1 cellular context compared by ENCODE assay signal in genomic region chr12:57085999-57086950, GRCh38.
A peak's percentile ranks its signal among the peaks of the same experiment; 100 is the strongest.
TF ChIP-seq lines count a peak whose summit lies in the region.

No MANE protein-coding gene starts in this region.

TF ChIP-seq in H1, 55 proteins besides CTCF, POLR2A, EP300 and RAD21:
- TF ChIP-seq EZH2 (IDR thresholded peaks at IDR 0.05; ENCODE audit: low read depth, low read length, severe bottlenecking) (no peak), BACH1 (IDR thresholded peaks at IDR 0.05; ENCODE audit: low read length) (no peak), GTF2F1 (IDR thresholded peaks at IDR 0.05; ENCODE audit: borderline replicate concordance, low read depth, low read length) (no peak), SP1 (IDR thresholded peaks at IDR 0.05; ENCODE audit: low read depth, low read length) (peak; percentile 31; the same call in 1 of the 2 replicates), POU5F1 (IDR thresholded peaks at IDR 0.05; ENCODE audit: low read depth, low read length) (no peak), JUND (IDR thresholded peaks at IDR 0.05; ENCODE audit: low read length) (no peak), EGR1 (IDR thresholded peaks at IDR 0.05; ENCODE audit: borderline replicate concordance, low read depth, low read length) (peak; percentile 89), RXRA (IDR thresholded peaks at IDR 0.05; ENCODE audit: insufficient read depth, low read depth, low read length) (no peak), MAX (IDR thresholded peaks at IDR 0.05) (peak; percentile 95), CBX5 (IDR thresholded peaks at IDR 0.05; ENCODE audit: low read depth, low read length) (no peak), SIN3A (conservative IDR thresholded peaks at IDR 0.05 in 1 of 2, IDR thresholded peaks at IDR 0.05 in 1 of 2; ENCODE audit: low read depth in 1 of 2, low read length in 2 of 2) (0 out of 4 replicates have a peak, but pooled peaks of 1 of the 2 experiments have one; percentile 38), ATF2 (IDR thresholded peaks at IDR 0.05; ENCODE audit: low read length) (no peak), RBBP5 (IDR thresholded peaks at IDR 0.05; ENCODE audit: borderline replicate concordance, low read depth, low read length) (peak; percentile 44; the same call in 1 of the 2 replicates), SP4 (IDR thresholded peaks at IDR 0.05; ENCODE audit: low read length) (peak; percentile 62; the same call in 1 of the 2 replicates), KDM5A (IDR thresholded peaks at IDR 0.05; ENCODE audit: low read length) (no peak), NRF1 (IDR thresholded peaks at IDR 0.05; ENCODE audit: low read depth, low read length) (no peak), PHF8 (conservative IDR thresholded peaks at IDR 0.05; ENCODE audit: low read depth, low read length) (no peak), JUN (IDR thresholded peaks at IDR 0.05; ENCODE audit: low read depth, low read length) (no peak), TAF7 (optimal IDR thresholded peaks at IDR 0.05; ENCODE audit: borderline replicate concordance, low read depth, low read length) (no peak), USF2 (IDR thresholded peaks at IDR 0.05; ENCODE audit: low read length) (no peak), MAFK (IDR thresholded peaks at IDR 0.05; ENCODE audit: low read depth, low read length) (no peak), YY1 (IDR thresholded peaks at IDR 0.05; ENCODE audit: low read depth, low read length) (no peak), SIRT6 (IDR thresholded peaks at IDR 0.05; ENCODE audit: low read length) (no peak), CHD1 (IDR thresholded peaks at IDR 0.05; ENCODE audit: low read depth, low read length) (no peak), SP2 (IDR thresholded peaks at IDR 0.05; ENCODE audit: low read length) (no peak), ZNF274 (IDR thresholded peaks at IDR 0.05; ENCODE audit: borderline replicate concordance, extremely low read depth, low read length) (no peak), TAF1 (IDR thresholded peaks at IDR 0.05; ENCODE audit: low read depth, low read length) (peak; percentile 13; the same call in 1 of the 2 replicates), KDM4A (IDR thresholded peaks at IDR 0.05; ENCODE audit: low read depth, low read length, severe bottlenecking) (no peak), RFX5 (IDR thresholded peaks at IDR 0.05; ENCODE audit: borderline replicate concordance, low read depth, low read length) (no peak), RNF2 (IDR thresholded peaks at IDR 0.05; ENCODE audit: borderline replicate concordance, low read depth, low read length, missing control alignments, poor library complexity, severe bottlenecking) (no peak), HDAC2 (IDR thresholded peaks at IDR 0.05; ENCODE audit: borderline replicate concordance in 1 of 2, low read depth in 2 of 2, low read length in 2 of 2) (peak in 1 of 2 experiments; percentile 24; a peak in 1 of 4 replicates), SRF (IDR thresholded peaks at IDR 0.05; ENCODE audit: low read depth, low read length) (no peak), CTBP2 (IDR thresholded peaks at IDR 0.05; ENCODE audit: borderline replicate concordance, insufficient read depth, insufficient read length, low read length) (no peak), FOSL1 (IDR thresholded peaks at IDR 0.05; ENCODE audit: insufficient read depth, low read depth, low read length) (no peak), SAP30 (IDR thresholded peaks at IDR 0.05; ENCODE audit: insufficient read depth, insufficient replicate concordance, low read length) (no peak), POLR2AphosphoS5 (IDR thresholded peaks at IDR 0.05; ENCODE audit: low read depth, low read length) (peak; percentile 73), TBP (IDR thresholded peaks at IDR 0.05; ENCODE audit: low read depth, low read length) (peak; percentile 41; the same call in 1 of the 2 replicates), CREB1 (IDR thresholded peaks at IDR 0.05) (no peak), HDAC6 (IDR thresholded peaks at IDR 0.05; ENCODE audit: low read depth, low read length) (no peak), ATF3 (IDR thresholded peaks at IDR 0.05; ENCODE audit: insufficient read depth, low read depth, low read length) (no peak), GABPA (IDR thresholded peaks at IDR 0.05; ENCODE audit: borderline replicate concordance, insufficient read depth, low read length) (no peak), TCF12 (IDR thresholded peaks at IDR 0.05; ENCODE audit: low read depth, low read length) (no peak), BRCA1 (IDR thresholded peaks at IDR 0.05; ENCODE audit: low read depth, low read length) (no peak), ASH2L (IDR thresholded peaks at IDR 0.05; ENCODE audit: low read length) (no peak), CHD7 (IDR thresholded peaks at IDR 0.05; ENCODE audit: insufficient replicate concordance, low read length) (no peak), SUZ12 (IDR thresholded peaks at IDR 0.05; ENCODE audit: low read length) (no peak), KDM1A (IDR thresholded peaks at IDR 0.05; ENCODE audit: borderline replicate concordance, low read length) (no peak), TEAD4 (IDR thresholded peaks at IDR 0.05; ENCODE audit: low read depth, low read length) (no peak; the same call in 1 of the 2 replicates), CEBPB (IDR thresholded peaks at IDR 0.05; ENCODE audit: low read depth, low read length) (no peak), BCL11A (IDR thresholded peaks at IDR 0.05; ENCODE audit: low read depth in 2 of 2, low read length in 2 of 2) (no peak), E2F6 (IDR thresholded peaks at IDR 0.05) (peak; percentile 70), SIX5 (IDR thresholded peaks at IDR 0.05; ENCODE audit: low read depth, low read length) (no peak), NANOG (IDR thresholded peaks at IDR 0.05; ENCODE audit: insufficient read depth, low read depth, low read length, poor library complexity, severe bottlenecking) (no peak), CBX8 (IDR thresholded peaks at IDR 0.05; ENCODE audit: borderline replicate concordance, low read depth, low read length) (no peak), CHD2 (IDR thresholded peaks at IDR 0.05; ENCODE audit: low read length) (no peak; the same call in 1 of the 2 replicates)
